1 cellular context compared by ENCODE assay signal in genomic region chr1:202624088-202624780, GRCh38.
TF ChIP-seq lines count a peak whose summit lies in the region.

No MANE protein-coding gene starts in this region.

TF ChIP-seq in HEK293, 187 proteins besides CTCF, POLR2A, EP300 and RAD21 (continued from another document):
- TF ChIP-seq HIC1 (tag by site-specific recombination; IDR thresholded peaks at IDR 0.05) (no peak), SCRT1 (tag by site-specific recombination; IDR thresholded peaks at IDR 0.05; ENCODE audit: borderline replicate concordance) (no peak; the same call in 1 of the 2 replicates), SP2 (tag by site-specific recombination; IDR thresholded peaks at IDR 0.05) (no peak), ZSCAN30 (tag by site-specific recombination; IDR thresholded peaks at IDR 0.05) (no peak), ELK4 (IDR thresholded peaks at IDR 0.05; ENCODE audit: borderline replicate concordance, low read depth, low read length) (no peak), RBAK (tag by site-specific recombination; IDR thresholded peaks at IDR 0.05) (no peak), ZNF302 (tag by site-specific recombination; IDR thresholded peaks at IDR 0.05; ENCODE audit: low read depth) (0 out of 2 replicates have a peak, but pooled peaks have one; percentile 24), ZEB2 (tag by site-specific recombination; IDR thresholded peaks at IDR 0.05) (no peak), ZNF837 (tag by site-specific recombination; IDR thresholded peaks at IDR 0.05) (no peak), ZBTB7A (tag by site-specific recombination; IDR thresholded peaks at IDR 0.05; ENCODE audit: low read depth) (0 out of 2 replicates have a peak, but pooled peaks have one; percentile 16), ZNF114 (tag by site-specific recombination; IDR thresholded peaks at IDR 0.05) (no peak; the same call in 1 of the 2 replicates), GLIS2 (tag by site-specific recombination; IDR thresholded peaks at IDR 0.05) (no peak), OSR2 (tag by site-specific recombination; IDR thresholded peaks at IDR 0.05) (no peak), ZFHX2 (tag by site-specific recombination; conservative IDR thresholded peaks at IDR 0.05) (peak; percentile 60), ZNF280D (tag by site-specific recombination; IDR thresholded peaks at IDR 0.05) (no peak), ZNF184 (tag by site-specific recombination; IDR thresholded peaks at IDR 0.05) (no peak), ZNF133 (tag by site-specific recombination; IDR thresholded peaks at IDR 0.05) (peak; percentile 18; the same call in 1 of the 2 replicates), SP3 (tag by site-specific recombination; IDR thresholded peaks at IDR 0.05) (no peak), ZBTB49 (tag by site-specific recombination; IDR thresholded peaks at IDR 0.05; ENCODE audit: low read depth) (no peak), ZBTB48 (tag by site-specific recombination; IDR thresholded peaks at IDR 0.05) (0 out of 2 replicates have a peak, but pooled peaks have one; percentile 33), KLF8 (tag by site-specific recombination; IDR thresholded peaks at IDR 0.05) (no peak), ZNF391 (tag by site-specific recombination; IDR thresholded peaks at IDR 0.05; ENCODE audit: borderline replicate concordance, low read depth) (no peak), ZNF843 (tag by site-specific recombination; IDR thresholded peaks at IDR 0.05) (0 out of 2 replicates have a peak, but pooled peaks have one; percentile 19), ZFP41 (tag by site-specific recombination; IDR thresholded peaks at IDR 0.05; ENCODE audit: borderline replicate concordance) (no peak), ZNF596 (tag by site-specific recombination; IDR thresholded peaks at IDR 0.05) (no peak), ZNF580 (tag by site-specific recombination; IDR thresholded peaks at IDR 0.05) (no peak), ZNF292 (tag by site-specific recombination; IDR thresholded peaks at IDR 0.05; ENCODE audit: borderline replicate concordance, low read depth) (no peak), ZNF791 (tag by site-specific recombination; IDR thresholded peaks at IDR 0.05) (0 out of 2 replicates have a peak, but pooled peaks have one; percentile 18), OVOL3 (tag by site-specific recombination; IDR thresholded peaks at IDR 0.05) (no peak), ZBTB1 (tag by site-specific recombination; IDR thresholded peaks at IDR 0.05) (no peak), YY2 (tag by site-specific recombination; IDR thresholded peaks at IDR 0.05) (no peak), TCF7L2 (IDR thresholded peaks at IDR 0.05; ENCODE audit: borderline replicate concordance, low read depth, low read length) (no peak), BCL6B (tag by site-specific recombination; IDR thresholded peaks at IDR 0.05) (no peak), GLI4 (tag by site-specific recombination; IDR thresholded peaks at IDR 0.05) (no peak; the same call in 1 of the 2 replicates), ZNF501 (tag by site-specific recombination; IDR thresholded peaks at IDR 0.05) (no peak), TSHZ1 (tag by site-specific recombination; IDR thresholded peaks at IDR 0.05; ENCODE audit: borderline replicate concordance) (no peak)
